14 cellular contexts compared by ENCODE assay signal in genomic region chr2:199922856-199923255, GRCh38. TPM values are rescaled to one million over a fixed set of nuclear protein-coding genes. Genes with fewer than 3 reads are reported as not detected.
DNase-seq lines count a peak whose midpoint lies in the region; ATAC-seq and TF ChIP-seq lines count a peak whose summit lies in the region.
"Had no signal": no experiment of that assay in that cellular context is flagged by ENCODE, and none has a peak within 500 bp of the region (broad histone marks: within the 10 kb centered on the region; RNA-seq: fewer than 3 reads in every experiment).

No MANE protein-coding gene starts in this region.

- H3K4me3 ChIP-seq in right cardiac atrium (ENCODE audit: low read length), result no peak overlapping the region
- H3K4me3 ChIP-seq in Panc1 (ENCODE audit: low read depth in 2 of 2, low read length in 2 of 2), result 0 out of 4 replicates have a peak overlapping the region, but pooled peaks of 1 of the 2 experiments have one; percentile 0
- H3K4me3 ChIP-seq in fibroblast of villous mesenchyme (ENCODE audit: low read depth, low read length), result no peak overlapping the region
- H3K4me3 ChIP-seq in upper lobe of right lung, result no peak overlapping the region
- H3K4me3 ChIP-seq: prostate gland had no signal

- ATAC-seq in right cardiac atrium (peak; percentile 22 to 23), Right ventricle myocardium inferior (no peak), Panc1 (peak; percentile 84), upper lobe of right lung (peak; percentile 72), GM19452 (IDR thresholded peaks at IDR 0.05; ENCODE audit: unreplicated experiment) (no peak), GM21381 (IDR thresholded peaks at IDR 0.05; ENCODE audit: unreplicated experiment) (no peak)
- ATAC-seq: activated CD8-positive, alpha-beta T cell treated with anti-CD3 and anti-CD28 coated beads, Interleukin-2, amount 10 ng/mL, durations not matched to agents 7 days and 5 days had no signal

- H3K36me3 ChIP-seq in Panc1 (ENCODE audit: control insufficient read depth, insufficient read depth, low read length), result peaks cover 19% of the 10 kb centered on the region; the same call in 1 of the 2 replicates
- H3K36me3 ChIP-seq in upper lobe of right lung, result peaks cover 7% of the 10 kb centered on the region
- H3K36me3 ChIP-seq: prostate gland had no signal

- no peak for TF ChIP-seq CTCF in Panc1 (IDR thresholded peaks at IDR 0.05)
- no peak for TF ChIP-seq CTCF in fibroblast of villous mesenchyme (IDR thresholded peaks at IDR 0.05; ENCODE audit: insufficient read depth, low read depth, low read length)
- TF ChIP-seq CTCF in upper lobe of right lung (IDR thresholded peaks at IDR 0.05), result no peak

- in situ Hi-C loops in Panc1 (cut with HindIII; ENCODE audit: low pct_unique_long_range_greater_than_20kb, low sequenced_read_pairs), result no loop called here

- intact Hi-C loops in right cardiac atrium (cut with DNase I) (no loop called here), Right ventricle myocardium inferior (cut with DNase I) (no loop called here), Panc1 (cut with micrococcal nuclease; ENCODE audit: unreplicated experiment) (no loop called here), upper lobe of right lung (cut with DNase I) (no loop called here)

- 57% methylated on average over 5 of the region's 5 CpGs for WGBS in right cardiac atrium

- POLR2A ChIA-PET in Panc1 (lab: Charles Lee), result no interaction called here

- H3K9me3 ChIP-seq in right cardiac atrium (ENCODE audit: control insufficient read depth, low read length) (no peaks in the 10 kb centered on the region), Panc1 (ENCODE audit: control insufficient read depth, insufficient read depth, low read depth, low read length) (no peaks in the 10 kb centered on the region), upper lobe of right lung (no peaks in the 10 kb centered on the region)
- H3K9me3 ChIP-seq: prostate gland had no signal

- CTCF ChIA-PET in Panc1 (lab: Charles Lee), result interaction anchor here (0.7 kb wide), 1 partner anchor 486 kb away, joined by 4 read pairs; no protein-coding TSS in a partner anchor

- H3K4me1 ChIP-seq in right cardiac atrium (ENCODE audit: control insufficient read depth, insufficient read depth, low read length) (no peaks in the 10 kb centered on the region), Panc1 (ENCODE audit: control insufficient read depth, insufficient read depth, low read length) (peaks cover 16% of the 10 kb centered on the region; the same call in 1 of the 2 replicates), upper lobe of right lung (no peaks in the 10 kb centered on the region)
- H3K4me1 ChIP-seq: prostate gland had no signal

- DNase-seq in right cardiac atrium (no peak), Right ventricle myocardium inferior (ENCODE audit: missing footprints) (no peak), Panc1 (ENCODE audit: low read depth, low spot score) (no peak), fibroblast of villous mesenchyme (ENCODE audit: low read depth) (peak; percentile 62), upper lobe of right lung (no peak), SIG-M5 (lab: John Stamatoyannopoulos, UW) (no peak)
- DNase-seq: activated CD8-positive, alpha-beta T cell treated with anti-CD3 and anti-CD28 coated beads, Interleukin-2, amount 10 ng/mL, durations not matched to agents 7 days and 5 days; activated effector memory CD4-positive, alpha-beta T cell treated with anti-CD3 and anti-CD28 coated beads, Interleukin-2, amount 50 U/mL, for 16 hours; hippocampal formation; Kasumi-1; stimulated activated CD8-positive, alpha-beta memory T cell treated with anti-CD3 and anti-CD28 coated beads, Interleukin-4, amount 100 ng/mL, for 48 hours had no signal

- H3K27ac ChIP-seq in right cardiac atrium (ENCODE audit: low read length) (no peak overlapping the region), Panc1 (ENCODE audit: low read length) (peak overlapping the region; percentile 72), upper lobe of right lung (no peak overlapping the region)
- H3K27ac ChIP-seq: prostate gland had no signal

- no TSS peak for BruUV-seq in Panc1 (replicated peaks; lab: Mats Ljungman, UMichigan)

- H3K27me3 ChIP-seq in right cardiac atrium (ENCODE audit: control insufficient read depth, insufficient read depth) (no peaks in the 10 kb centered on the region), Panc1 (ENCODE audit: control insufficient read depth, insufficient read depth, low read length) (no peaks in the 10 kb centered on the region), upper lobe of right lung (no peaks in the 10 kb centered on the region)

RNA-seq across cellular contexts. Expression of gene C2orf69, which starts 11.8 kb away (rescaled TPM):
- total RNA-seq in right cardiac atrium (10 to 100 TPM in 2 of 4 donors, 1 to 10 TPM in 2; 9.3 to 12.5 (median 9.9) TPM), Right ventricle myocardium inferior (8.0 TPM), Panc1 (2021; ENCODE audit: unreplicated experiment) (21.8 TPM), fibroblast of villous mesenchyme (9.7 and 16.4 TPM in 2 replicates), upper lobe of right lung (11.3 TPM)
- polyA plus RNA-seq in right cardiac atrium, result 6.4 TPM
- 13.0 TPM for polyA plus RNA-seq in Panc1 (2012; ENCODE audit: insufficient read length)

RNA-seq across cellular contexts. Expression of gene TYW5, which starts 32.4 kb away (rescaled TPM):
- total RNA-seq in right cardiac atrium, result 1 to 10 TPM; 2.7 to 3.5 (median 3.1) TPM
- polyA plus RNA-seq in right cardiac atrium, result 1.7 TPM
- total RNA-seq in Right ventricle myocardium inferior, result 2.7 TPM
- 7.1 TPM for total RNA-seq in Panc1 (2021; ENCODE audit: unreplicated experiment)
- 4.6 TPM for polyA plus RNA-seq in Panc1 (2012; ENCODE audit: insufficient read length)
- total RNA-seq in fibroblast of villous mesenchyme, result 10.3 and 12.1 TPM in 2 replicates
- total RNA-seq in upper lobe of right lung, result 7.5 TPM

RNA-seq across cellular contexts. Expression of gene MAIP1, which starts 32.5 kb away (rescaled TPM):
- total RNA-seq in right cardiac atrium (10 to 100 TPM; 15.7 to 20.6 (median 19.7) TPM), Right ventricle myocardium inferior (24.9 TPM), Panc1 (2021; ENCODE audit: unreplicated experiment) (20.9 TPM), fibroblast of villous mesenchyme (22.9 and 29.8 TPM in 2 replicates), upper lobe of right lung (13.1 TPM)
- 20.7 TPM for polyA plus RNA-seq in right cardiac atrium
- 18.7 TPM for polyA plus RNA-seq in Panc1 (2012; ENCODE audit: insufficient read length)

Comparison
In these comparisons a context has a peak if more than half of its experiments do, and no peak if none do; other contexts are left out.
1. ATAC-seq: peak in right cardiac atrium (2 of 2), Panc1 (single experiment) and upper lobe of right lung (single experiment); none in Right ventricle myocardium inferior (single experiment), GM19452 (single experiment) and GM21381 (single experiment).